8 cellular contexts compared by ENCODE assay signal in genomic region chr2:204126705-204127104, GRCh38.
"Had no signal": no experiment of that assay in that cellular context is flagged by ENCODE, and none has a peak within 500 bp of the region (broad histone marks: within the 10 kb centered on the region; RNA-seq: fewer than 3 reads in every experiment).

No MANE protein-coding gene starts in this region.

- H3K4me3 ChIP-seq: GM23248, GM23338, HAP-1 had no signal

- H3K4me3 Mint-ChIP-seq: GM23338, H9, HFFc6 had no signal

- H3K36me3 ChIP-seq: HAP-1 had no signal

- H3K9me3 ChIP-seq: HAP-1 had no signal

- H3K27ac ChIP-seq: GM23248 had no signal

- H3K27ac Mint-ChIP-seq: GM23338, H9, HFFc6 had no signal

- DNase-seq: GOT3, H7, H9, HCEC 1CT, HFFc6 had no signal

- H3K9me3 Mint-ChIP-seq: GM23338, H9, HFFc6 had no signal
